ENCODE assay signal across 8 cellular contexts in genomic region chr21:41817228-41817627, GRCh38. TPM values are rescaled to one million over a fixed set of nuclear protein-coding genes. Genes with fewer than 3 reads are reported as not detected.
DNase-seq lines count a peak whose midpoint lies in the region; ATAC-seq, FAIRE-seq and TF ChIP-seq lines count a peak whose summit lies in the region.

No MANE protein-coding gene starts in this region.

- H3K36me3 Mint-ChIP-seq in activated T-cell treated with anti-CD3 and anti-CD28 coated beads, Interleukin-2, amount 50 U/mL, for 72 hours (ENCODE audit: insufficient read depth in 2 of 2) = peaks cover 0 to 2% of the 10 kb centered on the region in 2 donors

- 7 to 8% methylated on average over 3 of the region's 3 CpGs for WGBS in pancreas, 2 donors

- H3K27ac ChIP-seq in pancreas = no peak overlapping the region

- peaks cover 0 to 6% (median 0%) of the 10 kb centered on the region in 3 donors for H3K4me1 ChIP-seq in pancreas

- peaks cover 9% of the 10 kb centered on the region for H3K4me1 Mint-ChIP-seq in activated T-cell treated with anti-CD3 and anti-CD28 coated beads, Interleukin-2, amount 50 U/mL, for 72 hours (ENCODE audit: low read depth)

- no peaks in the 10 kb centered on the region for H3K9me3 Mint-ChIP-seq in activated T-cell treated with anti-CD3 and anti-CD28 coated beads, Interleukin-2, amount 50 U/mL, for 72 hours

- intact Hi-C loops in pancreas (cut with DNase I) = loop anchor here (5.0 to 10.0 kb wide), 4 partner anchors 205 to 298 kb away; no protein-coding TSS in a partner anchor

- DNase-seq in DMS79 treated with DMSO at 0.1 percent for 48 hours (lab: John Stamatoyannopoulos, UW) (peak; percentile 56), HFF-Myc (ENCODE audit: extremely low read depth, low read depth) (peak; percentile 36), NCI-H460 (ENCODE audit: extremely low read depth, low read depth) (peak; percentile 24), glomerular visceral epithelial cell (ENCODE audit: extremely low spot score) (peak; percentile 67), pancreas (peak in 4 of 6 donors; percentile 58 to 76 (median 59))
- DNase-seq in activated T-cell treated with anti-CD3 and anti-CD28 coated beads, Interleukin-2, amount 50 U/mL, for 72 hours = peak; percentile 41 to 49

- no peaks in the 10 kb centered on the region for H3K27me3 ChIP-seq in pancreas

- H3K9me3 ChIP-seq in pancreas = no peaks in the 10 kb centered on the region

- H3K4me3 Mint-ChIP-seq in activated T-cell treated with anti-CD3 and anti-CD28 coated beads, Interleukin-2, amount 50 U/mL, for 72 hours = no peak overlapping the region

- FAIRE-seq in pancreas (lab: Jason Lieb, UNC) = peak; percentile 49

- H3K27ac Mint-ChIP-seq in activated T-cell treated with anti-CD3 and anti-CD28 coated beads, Interleukin-2, amount 50 U/mL, for 72 hours = no peak overlapping the region

- TF ChIP-seq CTCF in HFF-Myc (IDR thresholded peaks at IDR 0.05; ENCODE audit: low read depth, low read length, missing control alignments) (peak; percentile 85), pancreas (IDR thresholded peaks at IDR 0.05) (peak; percentile 43 to 57 (median 52))

- ATAC-seq in activated T-cell treated with anti-CD3 and anti-CD28 coated beads, Interleukin-2, amount 50 U/mL, for 72 hours (replicated peaks in 1 of 2) = peak; percentile 50 to 73
- peak; percentile 92 to 96 (median 96) for ATAC-seq in pancreas
- no peak for ATAC-seq in GM18858 (IDR thresholded peaks at IDR 0.05; ENCODE audit: unreplicated experiment)
- ATAC-seq in GM21381 (IDR thresholded peaks at IDR 0.05; ENCODE audit: unreplicated experiment) = no peak

- no peaks in the 10 kb centered on the region for H3K36me3 ChIP-seq in pancreas

- H3K4me3 ChIP-seq in HFF-Myc (replicated peaks; ENCODE audit: low read depth, low read length) (no peak overlapping the region), pancreas (no peak overlapping the region)

- no peaks in the 10 kb centered on the region for H3K27me3 Mint-ChIP-seq in activated T-cell treated with anti-CD3 and anti-CD28 coated beads, Interleukin-2, amount 50 U/mL, for 72 hours (ENCODE audit: low read depth)

RNA-seq across cellular contexts. Expression of gene RIPK4, which starts 50.4 kb away (rescaled TPM):
- 1.4 and 1.8 TPM in 2 replicates for total RNA-seq in NCI-H460 (2014; rRNA removed; shearing (Covaris generic))
- 0.49 and 1.5 TPM in 2 replicates for polyA plus RNA-seq in NCI-H460 (2014; cell fraction: nucleus; rRNA removed)
- total RNA-seq in activated T-cell treated with anti-CD3 and anti-CD28 coated beads, Interleukin-2, amount 50 U/mL, for 72 hours = under 1 TPM; 0.46 to 0.60 TPM
- total RNA-seq in pancreas = 10 to 100 TPM in 4 of 6 donors, 1 to 10 TPM in 2; 7.7 to 18.2 (median 12.8) TPM
- 10 to 100 TPM in 1 of 2 donors, 1 to 10 TPM in 1; 9.4 to 16.6 TPM for polyA plus RNA-seq in pancreas

Comparison
In these comparisons a context has a peak if more than half of its experiments do, and no peak if none do; other contexts are left out.
1. ATAC-seq: peak in activated T-cell treated with anti-CD3 and anti-CD28 coated beads, Interleukin-2, amount 50 U/mL, for 72 hours (2 of 2) and pancreas (4 of 4); none in GM18858 (single experiment) and GM21381 (single experiment).
2. Peak in every context shown above with its lines, with median percentiles within 50 percentile points of each other: DNase-seq.